Comparison of ENCODE assay signal across 24 cellular contexts in the genomic region with DNA sequence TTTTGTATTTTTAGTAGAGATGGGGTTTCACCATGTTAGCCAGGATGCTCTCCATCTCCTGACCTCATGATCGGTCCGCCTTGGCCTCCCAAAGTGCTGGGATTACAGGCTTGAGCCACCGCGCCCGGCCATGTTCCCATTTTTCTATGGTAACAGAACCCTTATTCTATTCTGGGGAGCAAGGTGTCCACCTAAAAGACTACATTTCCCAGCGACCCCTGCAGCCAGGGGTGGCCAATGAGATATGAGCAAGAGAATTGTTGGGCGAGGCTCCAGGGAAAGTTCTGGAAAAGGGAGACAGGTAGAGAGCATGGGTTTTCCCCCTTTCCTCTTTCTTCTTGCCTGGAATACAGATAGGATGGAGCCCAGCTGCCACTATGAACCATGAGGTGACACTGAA.
A peak's percentile ranks its signal among the peaks of the same experiment; 100 is the strongest.
DNase-seq lines count a peak whose midpoint lies in the region; ATAC-seq and TF ChIP-seq lines count a peak whose summit lies in the region.
"Had no signal": no experiment of that assay in that cellular context is flagged by ENCODE, and none has a peak within 500 bp of the region (broad histone marks: within the 10 kb centered on the region; RNA-seq: fewer than 3 reads in every experiment).

No MANE protein-coding gene starts in this region.

- H3K36me3 ChIP-seq in HCT116 (ENCODE audit: control insufficient read depth in 1 of 2, insufficient read depth in 2 of 2, low read length in 2 of 2) (no peaks in the 10 kb centered on the region), left lung (no peaks in the 10 kb centered on the region), spleen (no peaks in the 10 kb centered on the region)
- H3K36me3 ChIP-seq: thoracic aorta had no signal

- intact Hi-C loops in HCT116 (cut with micrococcal nuclease) = no loop called here
- intact Hi-C loops in left lung (cut with DNase I) = loop anchor here in 1 of 2 donors (10.0 kb wide), 1 partner anchor 351 kb away; no protein-coding TSS in a partner anchor
- intact Hi-C loops in spleen (cut with DNase I; ENCODE audit: low total_unique reads) = no loop called here

- in situ Hi-C loops in SK-MEL-5 (cut with HindIII; ENCODE audit: low pct_unique_long_range_greater_than_20kb, low sequenced_read_pairs) = no loop called here

- no peaks in the 10 kb centered on the region for H4K20me1 ChIP-seq in HCT116 (ENCODE audit: insufficient read depth)

- ATAC-seq in HCT116 = peak; percentile 56
- ATAC-seq in left lung = no peak
- no peak for ATAC-seq in HG02938 (IDR thresholded peaks at IDR 0.05; ENCODE audit: unreplicated experiment)
- ATAC-seq in T-cell (replicated peaks in 1 of 4) = no peak
- no peak for ATAC-seq in HG03095 (IDR thresholded peaks at IDR 0.05; ENCODE audit: unreplicated experiment)
- ATAC-seq: SK-N-SH treated with all-trans-retinoic acid at 6 μM for 48 hours had no signal

- no peak overlapping the region for H3K4me3 Mint-ChIP-seq in T-cell
- H3K4me3 Mint-ChIP-seq: activated CD4-positive, alpha-beta T cell treated with anti-CD3 and anti-CD28 coated beads, Interleukin-2, amount 10 ng/mL, durations not matched to agents 7 days and 5 days; activated naive CD4-positive, alpha-beta T cell treated with anti-CD3 and anti-CD28 coated beads, Interleukin-2, amount 10 ng/mL, durations not matched to agents 7 days and 5 days had no signal

- H3K27ac ChIP-seq in HCT116 (ENCODE audit: low read depth, low read length) (no peak overlapping the region), left lung (no peak overlapping the region), spleen (peak overlapping the region in 1 of 8 donors; percentile 11)
- H3K27ac ChIP-seq: C4-2B, thoracic aorta, VCaP had no signal

- no peak overlapping the region for H3K4me2 ChIP-seq in HCT116 (ENCODE audit: low read length)

- BruUV-seq in HCT116 (replicated peaks; lab: Mats Ljungman, UMichigan) = no TSS peak

- H2AFZ ChIP-seq in HCT116 (ENCODE audit: low read depth, low read length, poor library complexity, severe bottlenecking) = no peak overlapping the region

- peak; percentile 15 for DNase-seq in HCT116 (ENCODE audit: low read depth, low spot score)
- DNase-seq in SK-MEL-5 (ENCODE audit: low read depth, low spot score) = peak; percentile 29
- DNase-seq in left lung = peak; percentile 15 to 34
- DNase-seq in spleen = peak; percentile 49
- no peak for DNase-seq in T-cell
- DNase-seq: activated CD4-positive, alpha-beta T cell treated with anti-CD3 and anti-CD28 coated beads, Interleukin-2, amount 10 ng/mL, durations not matched to agents 7 days and 5 days; activated naive CD4-positive, alpha-beta T cell treated with anti-CD3 and anti-CD28 coated beads, Interleukin-2, amount 10 ng/mL, durations not matched to agents 7 days and 5 days; Calu3; caudate nucleus; dermis blood vessel endothelial cell; Karpas-422; NCI-H1048; NCI-H1694 treated with DMSO at 0.1 percent for 48 hours; NCI-H69; occipital lobe; stimulated activated CD4-positive, alpha-beta T cell treated with anti-CD3 and anti-CD28 coated beads, Interleukin-4, amount 100 ng/mL, for 24 hours; stimulated activated naive CD4-positive, alpha-beta T cell had no signal

- TF ChIP-seq POLR2A in HCT116 (IDR thresholded peaks at IDR 0.05; ENCODE audit: borderline replicate concordance, extremely low read depth, insufficient read depth, insufficient read length) = no peak
- no peak for TF ChIP-seq POLR2A in spleen (IDR thresholded peaks at IDR 0.05)

- POLR2A ChIA-PET in HCT116 (lab: Charles Lee) (no interaction called here), T-cell (lab: Charles Lee) (no interaction called here)

- RAD21 ChIA-PET in HCT116 (lab: Charles Lee; ENCODE audit: low non-redundant PET in 1 of 2, low total read pairs in 2 of 2, uncharacterized antibody in 2 of 2, unreplicated experiment in 2 of 2) = no interaction called here

- TF ChIP-seq RAD21 in HCT116 (IDR thresholded peaks at IDR 0.05; ENCODE audit: low read depth) = no peak

- H3K9me2 ChIP-seq in HCT116 (ENCODE audit: insufficient read depth) = no peaks in the 10 kb centered on the region

- H3K4me3 ChIP-seq in HCT116 (replicated peaks in 1 of 2; ENCODE audit: low read depth in 1 of 2, low read length in 2 of 2) (no peak overlapping the region), left lung (no peak overlapping the region), spleen (no peak overlapping the region)
- H3K4me3 ChIP-seq: lung, thoracic aorta had no signal

- H3K9me3 Mint-ChIP-seq in T-cell = no peaks in the 10 kb centered on the region
- H3K9me3 Mint-ChIP-seq: activated CD4-positive, alpha-beta T cell treated with anti-CD3 and anti-CD28 coated beads, Interleukin-2, amount 10 ng/mL, durations not matched to agents 7 days and 5 days; activated naive CD4-positive, alpha-beta T cell treated with anti-CD3 and anti-CD28 coated beads, Interleukin-2, amount 10 ng/mL, durations not matched to agents 7 days and 5 days had no signal

- peaks cover 0 to 4% (median 0%) of the 10 kb centered on the region in 3 donors for H3K4me1 Mint-ChIP-seq in T-cell
- H3K4me1 Mint-ChIP-seq: activated CD4-positive, alpha-beta T cell treated with anti-CD3 and anti-CD28 coated beads, Interleukin-2, amount 10 ng/mL, durations not matched to agents 7 days and 5 days; activated naive CD4-positive, alpha-beta T cell treated with anti-CD3 and anti-CD28 coated beads, Interleukin-2, amount 10 ng/mL, durations not matched to agents 7 days and 5 days had no signal

- CTCF ChIA-PET in HCT116 (lab: Charles Lee) (no interaction called here), T-cell (lab: Charles Lee) (interaction anchor here in 1 of 2 donors (0.6 kb wide), 1 partner anchor 54 kb away, joined by 3 read pairs; no protein-coding TSS in a partner anchor)

- H3K9ac ChIP-seq in HCT116 (ENCODE audit: low read length) = no peak overlapping the region

- 89 to 96% (median 94%) methylated on average over 7 of the region's 7 CpGs for WGBS in spleen, 5 donors

- H3K9me3 ChIP-seq in HCT116 (ENCODE audit: control insufficient read depth in 1 of 2, insufficient read depth in 1 of 2, low read depth in 1 of 2, low read length in 2 of 2) (no peaks in the 10 kb centered on the region), left lung (no peaks in the 10 kb centered on the region), spleen (no peaks in the 10 kb centered on the region)
- H3K9me3 ChIP-seq: thoracic aorta had no signal

- peaks cover 4% of the 10 kb centered on the region; the same call in 1 of the 2 replicates for H3K27me3 ChIP-seq in HCT116 (ENCODE audit: insufficient read depth, low read length)
- no peaks in the 10 kb centered on the region for H3K27me3 ChIP-seq in left lung
- H3K27me3 ChIP-seq in spleen (replicated peaks in 1 of 7) = no peaks in the 10 kb centered on the region

- peaks cover 3 to 8% of the 10 kb centered on the region in 2 donors for H3K27me3 Mint-ChIP-seq in T-cell

- H3K36me3 Mint-ChIP-seq in T-cell = no peaks in the 10 kb centered on the region
- H3K36me3 Mint-ChIP-seq: activated naive CD4-positive, alpha-beta T cell treated with anti-CD3 and anti-CD28 coated beads, Interleukin-2, amount 10 ng/mL, durations not matched to agents 7 days and 5 days had no signal

- no peak overlapping the region for H3K27ac Mint-ChIP-seq in T-cell
- H3K27ac Mint-ChIP-seq: activated naive CD4-positive, alpha-beta T cell treated with anti-CD3 and anti-CD28 coated beads, Interleukin-2, amount 10 ng/mL, durations not matched to agents 7 days and 5 days had no signal

- no peak for TF ChIP-seq CTCF in HCT116 (IDR thresholded peaks at IDR 0.05 in 2 of 3, conservative IDR thresholded peaks at IDR 0.05 in 1 of 3; ENCODE audit: borderline replicate concordance in 1 of 3, insufficient read depth in 1 of 3, low read depth in 2 of 3, low read length in 2 of 3)
- TF ChIP-seq CTCF in left lung (IDR thresholded peaks at IDR 0.05) = no peak
- TF ChIP-seq CTCF in spleen (IDR thresholded peaks at IDR 0.05 in 8 of 11, conservative IDR thresholded peaks at IDR 0.05 in 3 of 11) = no peak

- no peaks in the 10 kb centered on the region for H3K79me2 ChIP-seq in HCT116 (ENCODE audit: insufficient read depth, low read length)

- H3K4me1 ChIP-seq in HCT116 (ENCODE audit: control insufficient read depth in 1 of 2, insufficient read depth in 2 of 2, low read length in 2 of 2) = no peaks in the 10 kb centered on the region
- H3K4me1 ChIP-seq in left lung = peaks cover 5 to 7% of the 10 kb centered on the region in 2 donors
- H3K4me1 ChIP-seq in spleen = peaks cover 5 to 60% (median 34%) of the 10 kb centered on the region in 6 donors

TF ChIP-seq in HCT116, 20 proteins besides CTCF, POLR2A, EP300 and RAD21:
- TF ChIP-seq SIN3A (IDR thresholded peaks at IDR 0.05; ENCODE audit: low read depth) (no peak), CBX3 (IDR thresholded peaks at IDR 0.05; ENCODE audit: low read depth) (no peak), YY1 (IDR thresholded peaks at IDR 0.05; ENCODE audit: extremely low read depth, insufficient replicate concordance, low read depth, low read length) (no peak)
- TF ChIP-seq, protein P1, sequence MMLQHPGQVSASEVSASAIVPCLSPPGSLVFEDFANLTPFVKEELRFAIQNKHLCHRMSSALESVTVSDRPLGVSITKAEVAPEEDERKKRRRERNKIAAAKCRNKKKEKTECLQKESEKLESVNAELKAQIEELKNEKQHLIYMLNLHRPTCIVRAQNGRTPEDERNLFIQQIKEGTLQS (IDR thresholded peaks at IDR 0.05) = no peak
TF ChIP-seq in HCT116: peak in this region for 0.

Comparison
In these comparisons a context has a peak if more than half of its experiments do, and no peak if none do; other contexts are left out.
1. DNase-seq: peak in HCT116 (single experiment), SK-MEL-5 (single experiment), left lung (2 of 2) and spleen (single experiment); none in T-cell (0 of 34).